In genomic region chr18:41436772-41437171, GRCh38 we compare ENCODE assay signal across 25 cellular contexts.
DNase-seq lines count a peak whose midpoint lies in the region; ATAC-seq and TF ChIP-seq lines count a peak whose summit lies in the region.
"Had no signal": no experiment of that assay in that cellular context is flagged by ENCODE, and none has a peak within 500 bp of the region (broad histone marks: within the 10 kb centered on the region; RNA-seq: fewer than 3 reads in every experiment).

No MANE protein-coding gene starts in this region.

- no peaks in the 10 kb centered on the region for H3K36me3 ChIP-seq in tibial artery
- H3K36me3 ChIP-seq: Peyer's patch, SJSA1 had no signal

- no peaks in the 10 kb centered on the region for H3K4me1 ChIP-seq in tibial artery
- H3K4me1 ChIP-seq: Peyer's patch, SJSA1 had no signal

- no peaks in the 10 kb centered on the region for H3K27me3 ChIP-seq in tibial artery
- H3K27me3 ChIP-seq: Peyer's patch, SJSA1 had no signal

- intact Hi-C loops in tibial artery (cut with DNase I; ENCODE audit: low total_unique reads): no loop called here

- no peak overlapping the region for H3K27ac Mint-ChIP-seq in T-helper 17 cell
- H3K27ac Mint-ChIP-seq: CD4-positive, alpha-beta memory T cell had no signal

- no peaks in the 10 kb centered on the region for H3K27me3 Mint-ChIP-seq in T-helper 17 cell
- H3K27me3 Mint-ChIP-seq: CD4-positive, alpha-beta memory T cell had no signal

- H3K4me3 Mint-ChIP-seq in T-helper 17 cell: no peak overlapping the region
- H3K4me3 Mint-ChIP-seq: CD4-positive, alpha-beta memory T cell had no signal

- no peaks in the 10 kb centered on the region for H3K4me1 Mint-ChIP-seq in T-helper 17 cell
- H3K4me1 Mint-ChIP-seq: CD4-positive, alpha-beta memory T cell had no signal

- no peaks in the 10 kb centered on the region for H3K36me3 Mint-ChIP-seq in T-helper 17 cell (ENCODE audit: low read depth)
- H3K36me3 Mint-ChIP-seq: CD4-positive, alpha-beta memory T cell had no signal

- H3K27ac ChIP-seq in tibial artery: no peak overlapping the region
- H3K27ac ChIP-seq: HL-60, Peyer's patch, SJSA1 had no signal

- DNase-seq in A172 (ENCODE audit: low spot score) (peak; percentile 61), HS-5 (ENCODE audit: low read depth) (peak; percentile 2), RKO (ENCODE audit: low spot score) (peak; percentile 55), fibroblast of pulmonary artery (ENCODE audit: low read depth) (peak; percentile 8), tibial artery (no peak), T-helper 17 cell (no peak)
- DNase-seq: C1 segment of cervical spinal cord; CD4-positive, alpha-beta memory T cell; COR-L47; DMS79; EL; GF-D8; Karpas-422; NCI-H1048; NCI-H1417; NCI-H1694; NCI-H2029 treated with DMSO at 0.1 percent for 48 hours; NCI-H69; Peyer's patch; Right ventricle myocardium superior had no signal

- no peak overlapping the region for H3K4me3 ChIP-seq in fibroblast of pulmonary artery (replicated peaks; ENCODE audit: low read depth, low read length)
- no peak overlapping the region for H3K4me3 ChIP-seq in tibial artery
- H3K4me3 ChIP-seq: Peyer's patch, SJSA1 had no signal

- peaks cover 0 to 9% (median 0%) of the 10 kb centered on the region in 3 donors for H3K9me3 ChIP-seq in tibial artery
- no peaks in the 10 kb centered on the region for H3K9me3 ChIP-seq in T-helper 17 cell (ENCODE audit: control insufficient read depth, low read length, poor library complexity, severe bottlenecking)
- H3K9me3 ChIP-seq: Peyer's patch, SJSA1 had no signal

- TF ChIP-seq CTCF in fibroblast of pulmonary artery (IDR thresholded peaks at IDR 0.05; ENCODE audit: low read length, missing control alignments): no peak
- TF ChIP-seq CTCF in tibial artery (IDR thresholded peaks at IDR 0.05): no peak

- ATAC-seq in HG03095 (IDR thresholded peaks at IDR 0.05; ENCODE audit: unreplicated experiment): no peak
- ATAC-seq in T-helper 17 cell: no peak
- ATAC-seq: HCT116, HepG2 had no signal

Comparison
In these comparisons a context has a peak if more than half of its experiments do, and no peak if none do; other contexts are left out.
1. DNase-seq: peak in A172 (single experiment), HS-5 (single experiment), RKO (single experiment) and fibroblast of pulmonary artery (single experiment); none in tibial artery (0 of 2) and T-helper 17 cell (0 of 3).